8 cellular contexts compared by ENCODE assay signal in the genomic region with DNA sequence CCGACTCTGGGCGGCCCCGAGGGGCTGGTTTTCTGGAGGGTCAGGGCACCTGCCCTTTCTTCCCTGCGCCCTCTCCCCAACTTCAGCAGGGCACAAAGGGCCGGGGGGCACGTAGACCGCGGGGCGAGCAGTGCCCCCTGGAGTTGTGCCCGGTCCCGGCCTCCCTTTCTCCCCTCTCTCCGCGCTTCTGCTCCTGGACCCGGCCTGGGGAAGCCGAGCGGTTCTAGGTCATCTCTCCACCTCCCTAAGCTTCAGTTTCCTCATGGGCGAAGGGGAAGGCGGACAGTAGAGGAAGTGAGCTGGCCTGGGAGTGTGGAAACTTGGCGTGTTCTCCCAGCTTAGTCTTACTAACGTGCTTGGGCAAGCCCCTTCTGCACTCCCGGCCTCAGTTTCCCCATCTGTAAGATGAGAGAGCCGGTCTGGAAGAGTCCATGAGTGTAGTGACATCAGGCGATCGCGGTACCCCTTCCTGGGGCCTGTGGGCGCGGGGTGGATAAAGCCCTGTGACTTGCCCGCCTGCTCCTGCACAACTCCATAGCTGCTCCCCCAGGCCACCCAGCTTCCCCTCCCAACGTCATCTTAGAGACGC.
DNase-seq lines count a peak whose midpoint lies in the region; ATAC-seq and TF ChIP-seq lines count a peak whose summit lies in the region.

No MANE protein-coding gene starts in this region.

- DNase-seq in heart left ventricle = peak in 3 of 5 donors; percentile 27 to 35 (median 30)
- DNase-seq in Right ventricle myocardium inferior (ENCODE audit: missing footprints) = no peak
- DNase-seq in coronary artery (ENCODE audit: low spot score) = no peak
- peak; percentile 52 to 77 for DNase-seq in aorta
- DNase-seq in activated CD4-positive, CD25-positive, alpha-beta regulatory T cell treated with anti-CD3 and anti-CD28 coated beads, Interleukin-2, amount 50 U/mL, for 72 hours = no peak
- no peak for DNase-seq in DMS79 treated with DMSO at 0.1 percent for 48 hours (lab: John Stamatoyannopoulos, UW)

- H3K4me3 ChIP-seq in heart left ventricle (peak overlapping the region in 11 of 12 donors; percentile 16 to 67 (median 58)), coronary artery (peak overlapping the region; percentile 73), mesodermal cell (ENCODE audit: extremely low read depth, insufficient read depth, low read length, poor library complexity, severe bottlenecking) (no peak overlapping the region), aorta (ENCODE audit: low read length in 2 of 2) (no peak overlapping the region)

- H3K36me3 ChIP-seq in heart left ventricle = no peaks in the 10 kb centered on the region
- H3K36me3 ChIP-seq in mesodermal cell (ENCODE audit: control insufficient read depth, insufficient read depth, low read length) = no peaks in the 10 kb centered on the region
- no peaks in the 10 kb centered on the region for H3K36me3 ChIP-seq in aorta (ENCODE audit: control insufficient read depth in 1 of 2, insufficient read depth in 2 of 2, low read length in 1 of 2)

- no peak for TF ChIP-seq CTCF in heart left ventricle (IDR thresholded peaks at IDR 0.05)
- TF ChIP-seq CTCF in coronary artery (IDR thresholded peaks at IDR 0.05) = no peak

- TF ChIP-seq POLR2A in heart left ventricle (IDR thresholded peaks at IDR 0.05) = no peak

- 65 to 74% (median 71%) methylated on average over 30 of the region's 30 CpGs for WGBS in heart left ventricle, 4 donors
- WGBS in mesodermal cell (ENCODE audit: insufficient coverage in 2 of 2), 2 experiments = 73 to 75% methylated on average over 19 to 21 of the region's 30 CpGs
- 55 to 63% methylated on average over 25 to 30 of the region's 30 CpGs for WGBS in aorta, 2 donors

- H3K4me1 ChIP-seq in heart left ventricle (peaks cover 0 to 22% (median 9%) of the 10 kb centered on the region in 12 donors), mesodermal cell (ENCODE audit: control insufficient read depth, insufficient read depth, low read length, poor library complexity, severe bottlenecking) (peaks cover 18% of the 10 kb centered on the region), aorta (ENCODE audit: control insufficient read depth in 1 of 2, insufficient read depth in 2 of 2, low read length in 2 of 2) (no peaks in the 10 kb centered on the region)

- H3K27ac ChIP-seq in heart left ventricle (peak overlapping the region in 9 of 12 donors; percentile 6 to 88 (median 57)), coronary artery (peak overlapping the region; percentile 66 to 78), mesodermal cell (ENCODE audit: low read depth, low read length, severe bottlenecking) (peak overlapping the region; percentile 96), aorta (ENCODE audit: low read depth in 1 of 2, low read length in 2 of 2) (peak overlapping the region in 1 of 2 donors; percentile 30)

- H3K9me3 ChIP-seq in heart left ventricle (no peaks in the 10 kb centered on the region), mesodermal cell (ENCODE audit: control insufficient read depth, low read length) (no peaks in the 10 kb centered on the region), aorta (ENCODE audit: control insufficient read depth, low read length) (no peaks in the 10 kb centered on the region)

- peak; percentile 21 to 46 (median 32) for ATAC-seq in heart left ventricle
- ATAC-seq in Right ventricle myocardium inferior = no peak
- ATAC-seq in aorta (ENCODE audit: low FRiP score) = peak; percentile 45
- ATAC-seq in HG03280 (IDR thresholded peaks at IDR 0.05; ENCODE audit: unreplicated experiment) = no peak

- H3K27me3 ChIP-seq in heart left ventricle (no peaks in the 10 kb centered on the region), aorta (ENCODE audit: control insufficient read depth in 1 of 2, insufficient read depth in 2 of 2, low read length in 1 of 2) (no peaks in the 10 kb centered on the region)

- intact Hi-C loops in heart left ventricle (cut with DNase I) (loop anchor here in 4 of 10 donors (5.0 to 10.0 kb wide), 2 partner anchors 243 to 246 kb away; partner anchors contain the start of gene CCND2 (in 2 of the 4)), Right ventricle myocardium inferior (cut with DNase I) (loop anchor here (5.0 kb wide), 1 partner anchor 241 kb away; the partner anchor contains the start of gene CCND2), aorta (cut with DNase I) (loop anchor here (5.0 kb wide), 1 partner anchor 246 kb away; no protein-coding TSS in a partner anchor)

Comparison
In these comparisons a context has a peak if more than half of its experiments do, and no peak if none do; other contexts are left out.
1. ATAC-seq: peak in heart left ventricle (4 of 4) and aorta (single experiment); none in Right ventricle myocardium inferior (single experiment) and HG03280 (single experiment).
2. DNase-seq: peak in heart left ventricle (3 of 5) and aorta (2 of 2); none in Right ventricle myocardium inferior (single experiment), coronary artery (single experiment), activated CD4-positive, CD25-positive, alpha-beta regulatory T cell treated with anti-CD3 and anti-CD28 coated beads, Interleukin-2, amount 50 U/mL, for 72 hours (single experiment) and DMS79 treated with DMSO at 0.1 percent for 48 hours (single experiment).
3. H3K4me3 ChIP-seq: peak in heart left ventricle (11 of 12) and coronary artery (single experiment); none in mesodermal cell (single experiment) and aorta (0 of 2).